20 cellular contexts compared by ENCODE assay signal in genomic region chr4:134216436-134216835, GRCh38. TPM values are rescaled to one million over a fixed set of nuclear protein-coding genes. Genes with fewer than 3 reads are reported as not detected.
A peak's percentile ranks its signal among the peaks of the same experiment; 100 is the strongest.
DNase-seq lines count a peak whose midpoint lies in the region; ATAC-seq and TF ChIP-seq lines count a peak whose summit lies in the region.
"Had no signal": no experiment of that assay in that cellular context is flagged by ENCODE, and none has a peak within 500 bp of the region (broad histone marks: within the 10 kb centered on the region; RNA-seq: fewer than 3 reads in every experiment).

No MANE protein-coding gene starts in this region.

- no peak overlapping the region for H3K14ac ChIP-seq in trophoblast cell (ENCODE audit: low read length)

- H3K9me3 Mint-ChIP-seq in naive thymus-derived CD4-positive, alpha-beta T cell, result peaks cover 2 to 15% (median 6%) of the 10 kb centered on the region in 11 donors

- ATAC-seq in naive thymus-derived CD4-positive, alpha-beta T cell, result no peak
- ATAC-seq: HCT116 had no signal

- H3K9me3 ChIP-seq in Karpas-422 (ENCODE audit: low read length) (no peaks in the 10 kb centered on the region), trophoblast cell (ENCODE audit: insufficient read depth, low read depth, low read length) (no peaks in the 10 kb centered on the region)
- H3K9me3 ChIP-seq in naive thymus-derived CD4-positive, alpha-beta T cell (ENCODE audit: control insufficient read depth in 2 of 3, low read length in 3 of 3), result peaks cover 0 to 4% (median 0%) of the 10 kb centered on the region in 3 experiments
- H3K9me3 ChIP-seq: BE2C, Peyer's patch, sigmoid colon had no signal

- H4K12ac ChIP-seq in trophoblast cell (ENCODE audit: low read depth, low read length), result no peak overlapping the region

- no peaks in the 10 kb centered on the region for H3K79me1 ChIP-seq in trophoblast cell (ENCODE audit: low read length)

- peak; percentile 57 for DNase-seq in Daoy (ENCODE audit: low read depth)
- no peak for DNase-seq in Karpas-422
- DNase-seq in choroid plexus epithelial cell (ENCODE audit: low read depth), result peak; percentile 22
- DNase-seq in trophoblast cell, result peak; percentile 0 to 18
- DNase-seq in naive thymus-derived CD4-positive, alpha-beta T cell, result no peak
- DNase-seq in coronary artery (ENCODE audit: low spot score), result no peak
- no peak for DNase-seq in Ammon's horn (ENCODE audit: low spot score)
- DNase-seq in NCI-H2196 (lab: John Stamatoyannopoulos, UW; ENCODE audit: unreplicated experiment), result no peak
- DNase-seq: activated CD4-positive, alpha-beta T cell treated with anti-CD3 and anti-CD28 coated beads, Interleukin-2, amount 50 U/mL, for 1 hour; activated naive CD4-positive, alpha-beta T cell treated with anti-CD3 and anti-CD28 coated beads for 36 hours; BE2C; left cardiac atrium; NCI-H1436; NCI-H2171; nucleus accumbens; Peyer's patch; sigmoid colon; stimulated activated CD4-positive, alpha-beta T cell treated with anti-CD3 and anti-CD28 coated beads, Interleukin-2, amount 100 ng/mL, for 24 hours had no signal

- no peak overlapping the region for H3K4me3 Mint-ChIP-seq in naive thymus-derived CD4-positive, alpha-beta T cell
- H3K4me3 Mint-ChIP-seq: activated naive CD4-positive, alpha-beta T cell treated with anti-CD3 and anti-CD28 coated beads for 36 hours; brain had no signal

- no peak overlapping the region for H3K27ac Mint-ChIP-seq in naive thymus-derived CD4-positive, alpha-beta T cell
- H3K27ac Mint-ChIP-seq: activated naive CD4-positive, alpha-beta T cell treated with anti-CD3 and anti-CD28 coated beads for 36 hours; brain had no signal

- CTCF ChIA-PET in naive thymus-derived CD4-positive, alpha-beta T cell (lab: Charles Lee), result no interaction called here

- intact Hi-C loops in naive thymus-derived CD4-positive, alpha-beta T cell (cut with micrococcal nuclease), result no loop called here

- H2AK5ac ChIP-seq in trophoblast cell (ENCODE audit: low read length), result no peak overlapping the region

- no CpG with 5 or more reads among the region's 1 CpG for WGBS in trophoblast cell (ENCODE audit: extremely low coverage, insufficient coverage, insufficient read length)

- H3K4ac ChIP-seq in trophoblast cell (ENCODE audit: low read depth, low read length), result no peak overlapping the region

- H4K20me1 ChIP-seq in Karpas-422 (ENCODE audit: insufficient read depth, low read depth, low read length), result no peaks in the 10 kb centered on the region

- POLR2A ChIA-PET in naive thymus-derived CD4-positive, alpha-beta T cell (lab: Charles Lee), result no interaction called here

- no peaks in the 10 kb centered on the region for H3K36me3 ChIP-seq in Karpas-422 (ENCODE audit: insufficient read depth, low read length)
- H3K36me3 ChIP-seq in trophoblast cell (ENCODE audit: control insufficient read depth in 1 of 2, insufficient read depth in 2 of 2, low read length in 2 of 2), result no peaks in the 10 kb centered on the region
- no peaks in the 10 kb centered on the region for H3K36me3 ChIP-seq in naive thymus-derived CD4-positive, alpha-beta T cell (ENCODE audit: control insufficient read depth in 2 of 3, insufficient read depth in 3 of 3, low read length in 3 of 3)
- H3K36me3 ChIP-seq: BE2C, Peyer's patch, sigmoid colon had no signal

- H2AFZ ChIP-seq in Karpas-422 (ENCODE audit: low read length), result 0 out of 2 replicates have a peak overlapping the region, but pooled peaks have one; percentile 8
- H2AFZ ChIP-seq in trophoblast cell (ENCODE audit: insufficient read depth, low read length, poor library complexity), result no peak overlapping the region

- no peaks in the 10 kb centered on the region for H3K4me1 Mint-ChIP-seq in naive thymus-derived CD4-positive, alpha-beta T cell
- H3K4me1 Mint-ChIP-seq: brain had no signal

- no peak overlapping the region for H4K8ac ChIP-seq in trophoblast cell (ENCODE audit: low read depth, low read length)

- H3K4me3 ChIP-seq in Karpas-422 (ENCODE audit: low read length) (no peak overlapping the region), choroid plexus epithelial cell (ENCODE audit: low read depth, low read length) (no peak overlapping the region), trophoblast cell (ENCODE audit: low read depth, low read length) (no peak overlapping the region), coronary artery (no peak overlapping the region)
- H3K4me3 ChIP-seq in naive thymus-derived CD4-positive, alpha-beta T cell (ENCODE audit: low read length), result no peak overlapping the region
- H3K4me3 ChIP-seq: Peyer's patch, sigmoid colon had no signal

- H4K91ac ChIP-seq in trophoblast cell (ENCODE audit: low read depth, low read length), result no peak overlapping the region

- no peak overlapping the region for H3K18ac ChIP-seq in trophoblast cell (ENCODE audit: low read length)

- H2BK12ac ChIP-seq in trophoblast cell (ENCODE audit: low read length), result no peak overlapping the region

- no peak overlapping the region for H3K9ac ChIP-seq in Karpas-422 (ENCODE audit: low read length)
- no peak overlapping the region for H3K9ac ChIP-seq in trophoblast cell (ENCODE audit: low read length)

- TF ChIP-seq CTCF in choroid plexus epithelial cell (conservative IDR thresholded peaks at IDR 0.05; ENCODE audit: low read depth, low read length), result no peak
- no peak for TF ChIP-seq CTCF in coronary artery (IDR thresholded peaks at IDR 0.05)

- H3K27me3 ChIP-seq in Karpas-422 (ENCODE audit: low read length) (no peaks in the 10 kb centered on the region), trophoblast cell (ENCODE audit: insufficient read depth, low read length) (no peaks in the 10 kb centered on the region)
- no peaks in the 10 kb centered on the region for H3K27me3 ChIP-seq in naive thymus-derived CD4-positive, alpha-beta T cell (ENCODE audit: control insufficient read depth in 2 of 2, insufficient read depth in 2 of 2, low read length in 2 of 2)
- H3K27me3 ChIP-seq: BE2C, Peyer's patch, sigmoid colon had no signal

- no peaks in the 10 kb centered on the region for H3K9me2 ChIP-seq in Karpas-422 (replicated peaks; ENCODE audit: insufficient read depth, low read length)

- no peak overlapping the region for H3K27ac ChIP-seq in Karpas-422 (ENCODE audit: low read length)
- no peak overlapping the region for H3K27ac ChIP-seq in trophoblast cell (ENCODE audit: low read depth, low read length)
- H3K27ac ChIP-seq in naive thymus-derived CD4-positive, alpha-beta T cell (ENCODE audit: low read depth, low read length), result no peak overlapping the region
- H3K27ac ChIP-seq in coronary artery, result no peak overlapping the region
- H3K27ac ChIP-seq: Peyer's patch, sigmoid colon had no signal

- no peak overlapping the region for H2BK5ac ChIP-seq in trophoblast cell (ENCODE audit: low read depth, low read length, poor library complexity)

- H3K27me3 Mint-ChIP-seq in naive thymus-derived CD4-positive, alpha-beta T cell, result no peaks in the 10 kb centered on the region
- H3K27me3 Mint-ChIP-seq: brain had no signal

- no peak overlapping the region for H3K4me2 ChIP-seq in Karpas-422 (ENCODE audit: low read depth, low read length, poor library complexity, severe bottlenecking)
- H3K4me2 ChIP-seq in trophoblast cell (ENCODE audit: low read length), result no peak overlapping the region

- no peaks in the 10 kb centered on the region for H3K79me2 ChIP-seq in Karpas-422 (ENCODE audit: low read length)
- no peaks in the 10 kb centered on the region for H3K79me2 ChIP-seq in trophoblast cell (ENCODE audit: control insufficient read depth, insufficient read depth, low read length, poor library complexity)

- no peak overlapping the region for H3K23ac ChIP-seq in trophoblast cell (ENCODE audit: low read length)

- H3K36me3 Mint-ChIP-seq in naive thymus-derived CD4-positive, alpha-beta T cell, result no peaks in the 10 kb centered on the region
- H3K36me3 Mint-ChIP-seq: brain had no signal

- H3K4me1 ChIP-seq in Karpas-422 (ENCODE audit: low read length), result no peaks in the 10 kb centered on the region
- no peaks in the 10 kb centered on the region for H3K4me1 ChIP-seq in trophoblast cell (ENCODE audit: control insufficient read depth in 1 of 2, insufficient read depth in 2 of 2, low read length in 2 of 2)
- H3K4me1 ChIP-seq in naive thymus-derived CD4-positive, alpha-beta T cell (ENCODE audit: control insufficient read depth in 2 of 2, insufficient read depth in 2 of 2, low read length in 2 of 2), result no peaks in the 10 kb centered on the region
- H3K4me1 ChIP-seq: BE2C, Peyer's patch had no signal

- no peak overlapping the region for H2BK120ac ChIP-seq in trophoblast cell (ENCODE audit: insufficient read depth, low read length, poor library complexity)

RNA-seq across cellular contexts. Expression of gene PABPC4L, which starts 14.8 kb away (rescaled TPM):
- 0.97 and 2.0 TPM in 2 replicates for total RNA-seq in Daoy (2014; rRNA removed; shearing (Covaris generic))
- total RNA-seq in Karpas-422 (2014; rRNA removed; shearing (Covaris generic); ENCODE audit: low replicate concordance), result not detected in 2 replicates
- polyA plus RNA-seq in trophoblast cell (2013), result 2.4 and 2.5 TPM in 2 replicates
- not detected for total RNA-seq in naive thymus-derived CD4-positive, alpha-beta T cell
- polyA plus RNA-seq in naive thymus-derived CD4-positive, alpha-beta T cell, result not detected
- total RNA-seq: activated naive CD4-positive, alpha-beta T cell treated with anti-CD3 and anti-CD28 coated beads for 36 hours had no signal

Comparison
In these comparisons a context has a peak if more than half of its experiments do, and no peak if none do; other contexts are left out.
1. DNase-seq: peak in Daoy (single experiment), choroid plexus epithelial cell (single experiment) and trophoblast cell (2 of 2); none in Karpas-422 (single experiment), naive thymus-derived CD4-positive, alpha-beta T cell (0 of 9), coronary artery (single experiment), Ammon's horn (single experiment) and NCI-H2196 (single experiment).